12 cellular contexts compared by ENCODE assay signal in the genomic region with DNA sequence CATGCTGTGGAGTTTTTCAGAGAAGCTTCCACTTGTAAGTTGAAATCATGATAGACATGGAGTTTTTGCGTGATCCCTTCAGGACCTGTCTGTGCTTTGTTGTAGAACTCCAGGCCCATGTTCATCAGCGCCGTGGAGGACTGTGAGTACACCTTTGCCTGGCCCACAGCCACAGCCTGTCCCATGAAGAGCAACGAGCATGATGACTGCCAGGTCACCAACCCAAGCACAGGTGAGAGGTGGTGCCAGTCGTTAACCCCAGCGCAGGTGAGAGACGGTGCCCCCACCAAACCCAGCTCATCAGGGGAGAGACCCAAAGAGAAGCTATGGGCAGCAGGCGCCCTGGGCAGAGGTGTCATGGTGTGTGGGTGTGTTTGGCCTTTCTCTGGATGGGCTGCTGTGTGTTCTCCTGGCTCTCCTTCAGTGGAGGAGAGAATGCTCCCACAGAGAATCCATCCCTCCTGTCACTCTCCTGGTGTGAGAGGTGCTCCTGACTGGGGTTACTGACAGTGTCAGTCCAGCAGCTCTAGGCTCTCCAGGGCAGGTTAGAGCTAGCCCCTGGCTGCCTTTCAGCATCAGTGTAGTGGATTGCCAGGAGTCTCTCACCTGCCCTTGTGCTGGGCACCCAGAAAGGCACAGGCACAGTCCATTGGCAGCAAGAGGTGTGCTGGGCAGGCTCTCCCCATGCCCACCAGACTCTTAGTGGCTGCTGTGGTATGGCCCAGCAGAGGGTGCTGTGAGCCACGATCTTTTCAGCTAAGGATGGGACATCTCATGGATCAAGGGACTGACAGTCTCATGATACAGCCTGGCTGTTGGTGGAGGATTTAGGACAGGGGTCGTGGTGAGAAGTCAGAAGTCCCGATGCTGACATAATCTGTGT. TPM values are rescaled to one million over a fixed set of nuclear protein-coding genes. Genes with fewer than 3 reads are reported as not detected.
DNase-seq lines count a peak whose midpoint lies in the region; ATAC-seq and TF ChIP-seq lines count a peak whose summit lies in the region.
"Had no signal": no experiment of that assay in that cellular context is flagged by ENCODE, and none has a peak within 500 bp of the region (broad histone marks: within the 10 kb centered on the region; RNA-seq: fewer than 3 reads in every experiment).

No MANE protein-coding gene starts in this region.

- CTCF ChIA-PET in activated naive CD4-positive, alpha-beta T cell treated with anti-CD3 and anti-CD28 coated beads for 36 hours (lab: Charles Lee), result interaction anchor here (0.6 to 1.2 kb wide), 3 partner anchors 22 to 205 kb away, joined by 3 to 5 read pairs (median 3); no protein-coding TSS in a partner anchor
- CTCF ChIA-PET in activated CD8-positive, alpha-beta T cell treated with anti-CD3 and anti-CD28 coated beads, Interleukin-2, amount 10 ng/mL, durations not matched to agents 7 days and 5 days (lab: Charles Lee), result interaction anchor here (0.9 kb wide), 1 partner anchor 17 kb away, joined by 3 read pairs; no protein-coding TSS in a partner anchor

- H3K4me3 Mint-ChIP-seq in activated naive CD4-positive, alpha-beta T cell treated with anti-CD3 and anti-CD28 coated beads for 36 hours, result no peak overlapping the region
- H3K4me3 Mint-ChIP-seq in progenitor cell of endocrine pancreas (ENCODE audit: low read depth), result no peak overlapping the region
- no peak overlapping the region for H3K4me3 Mint-ChIP-seq in activated CD8-positive, alpha-beta T cell treated with anti-CD3 and anti-CD28 coated beads, Interleukin-2, amount 10 ng/mL, durations not matched to agents 7 days and 5 days
- H3K4me3 Mint-ChIP-seq: activated T-cell treated with anti-CD3 and anti-CD28 coated beads, Interleukin-2, amount 50 U/mL, for 4 hours had no signal

- H3K4me1 Mint-ChIP-seq in activated naive CD4-positive, alpha-beta T cell treated with anti-CD3 and anti-CD28 coated beads for 36 hours (ENCODE audit: low read depth), result peaks cover 25% of the 10 kb centered on the region
- H3K4me1 Mint-ChIP-seq in progenitor cell of endocrine pancreas (ENCODE audit: low read depth), result no peaks in the 10 kb centered on the region
- H3K4me1 Mint-ChIP-seq in activated CD8-positive, alpha-beta T cell treated with anti-CD3 and anti-CD28 coated beads, Interleukin-2, amount 10 ng/mL, durations not matched to agents 7 days and 5 days (ENCODE audit: low read depth), result peaks cover 45% of the 10 kb centered on the region

- peak; percentile 24 for TF ChIP-seq CTCF in progenitor cell of endocrine pancreas (IDR thresholded peaks at IDR 0.05; ENCODE audit: unreplicated experiment)

- no peak overlapping the region for H3K27ac Mint-ChIP-seq in activated naive CD4-positive, alpha-beta T cell treated with anti-CD3 and anti-CD28 coated beads for 36 hours
- peak overlapping the region; percentile 46 for H3K27ac Mint-ChIP-seq in progenitor cell of endocrine pancreas
- H3K27ac Mint-ChIP-seq in activated CD8-positive, alpha-beta T cell treated with anti-CD3 and anti-CD28 coated beads, Interleukin-2, amount 10 ng/mL, durations not matched to agents 7 days and 5 days, result no peak overlapping the region

- H3K27me3 Mint-ChIP-seq in activated naive CD4-positive, alpha-beta T cell treated with anti-CD3 and anti-CD28 coated beads for 36 hours (ENCODE audit: low read depth), result no peaks in the 10 kb centered on the region
- no peaks in the 10 kb centered on the region for H3K27me3 Mint-ChIP-seq in progenitor cell of endocrine pancreas
- no peaks in the 10 kb centered on the region for H3K27me3 Mint-ChIP-seq in activated CD8-positive, alpha-beta T cell treated with anti-CD3 and anti-CD28 coated beads, Interleukin-2, amount 10 ng/mL, durations not matched to agents 7 days and 5 days (ENCODE audit: low read depth)

- H3K9me3 Mint-ChIP-seq in activated naive CD4-positive, alpha-beta T cell treated with anti-CD3 and anti-CD28 coated beads for 36 hours, result no peaks in the 10 kb centered on the region
- no peaks in the 10 kb centered on the region for H3K9me3 Mint-ChIP-seq in progenitor cell of endocrine pancreas (ENCODE audit: low read depth)
- no peaks in the 10 kb centered on the region for H3K9me3 Mint-ChIP-seq in activated CD8-positive, alpha-beta T cell treated with anti-CD3 and anti-CD28 coated beads, Interleukin-2, amount 10 ng/mL, durations not matched to agents 7 days and 5 days (ENCODE audit: insufficient read depth)
- H3K9me3 Mint-ChIP-seq: activated T-cell treated with anti-CD3 and anti-CD28 coated beads, Interleukin-2, amount 50 U/mL, for 4 hours had no signal

- H3K36me3 Mint-ChIP-seq in activated naive CD4-positive, alpha-beta T cell treated with anti-CD3 and anti-CD28 coated beads for 36 hours (ENCODE audit: low read depth), result peaks cover 59% of the 10 kb centered on the region
- H3K36me3 Mint-ChIP-seq in progenitor cell of endocrine pancreas (ENCODE audit: insufficient read depth), result peaks cover 44% of the 10 kb centered on the region
- peaks cover 85% of the 10 kb centered on the region for H3K36me3 Mint-ChIP-seq in activated CD8-positive, alpha-beta T cell treated with anti-CD3 and anti-CD28 coated beads, Interleukin-2, amount 10 ng/mL, durations not matched to agents 7 days and 5 days (ENCODE audit: low read depth)

- no peak for ATAC-seq in GM19328 (IDR thresholded peaks at IDR 0.05; ENCODE audit: unreplicated experiment)
- ATAC-seq in activated CD8-positive, alpha-beta T cell treated with anti-CD3 and anti-CD28 coated beads, Interleukin-2, amount 10 ng/mL, durations not matched to agents 7 days and 5 days, result no peak

- DNase-seq in activated naive CD4-positive, alpha-beta T cell treated with anti-CD3 and anti-CD28 coated beads for 36 hours, result peak; percentile 10
- DNase-seq in activated naive CD4-positive, alpha-beta T cell treated with Interleukin-2 at 50 U/mL for 16 hours, result no peak
- DNase-seq in NAMALWA (ENCODE audit: low spot score) (peak; percentile 11), dermis blood vessel endothelial cell (peak; percentile 10), progenitor cell of endocrine pancreas (ENCODE audit: low spot score, unreplicated experiment) (no peak), NCI-H1092 (lab: John Stamatoyannopoulos, UW) (no peak)
- no peak for DNase-seq in activated CD8-positive, alpha-beta T cell treated with anti-CD3 and anti-CD28 coated beads, Interleukin-2, amount 10 ng/mL, durations not matched to agents 7 days and 5 days
- DNase-seq: activated T-cell treated with anti-CD3 and anti-CD28 coated beads, Interleukin-2, amount 50 U/mL, for 4 hours; effector CD8-positive, alpha-beta T cell; GOT3; NCI-H2171 had no signal

- POLR2A ChIA-PET in activated CD8-positive, alpha-beta T cell treated with anti-CD3 and anti-CD28 coated beads, Interleukin-2, amount 10 ng/mL, durations not matched to agents 7 days and 5 days (lab: Charles Lee), result no interaction called here

- intact Hi-C loops in activated naive CD4-positive, alpha-beta T cell treated with anti-CD3 and anti-CD28 coated beads for 36 hours (cut with micrococcal nuclease), result loop anchor here (10.0 kb wide), 1 partner anchor 207 kb away; no protein-coding TSS in a partner anchor

RNA-seq across cellular contexts. Expression of gene SLC22A1, which starts 49.6 kb away (rescaled TPM):
- total RNA-seq in activated naive CD4-positive, alpha-beta T cell treated with anti-CD3 and anti-CD28 coated beads for 36 hours, result not detected
- total RNA-seq in dermis blood vessel endothelial cell, result 0.05 and 0.17 TPM in 2 replicates
- total RNA-seq in progenitor cell of endocrine pancreas, result 2.4 and 3.0 TPM in 2 replicates
- total RNA-seq in activated CD8-positive, alpha-beta T cell treated with anti-CD3 and anti-CD28 coated beads, Interleukin-2, amount 10 ng/mL, durations not matched to agents 7 days and 5 days, result under 1 TPM; 0.16 to 0.87 TPM

Comparison
In these comparisons a context has a peak if more than half of its experiments do, and no peak if none do; other contexts are left out.
1. DNase-seq: peak in activated naive CD4-positive, alpha-beta T cell treated with anti-CD3 and anti-CD28 coated beads for 36 hours (single experiment), NAMALWA (single experiment) and dermis blood vessel endothelial cell (single experiment); none in activated naive CD4-positive, alpha-beta T cell treated with Interleukin-2 at 50 U/mL for 16 hours (single experiment), progenitor cell of endocrine pancreas (single experiment), NCI-H1092 (single experiment) and activated CD8-positive, alpha-beta T cell treated with anti-CD3 and anti-CD28 coated beads, Interleukin-2, amount 10 ng/mL, durations not matched to agents 7 days and 5 days (single experiment).